Comparison of ENCODE assay signal across 8 cellular contexts in the genomic region with DNA sequence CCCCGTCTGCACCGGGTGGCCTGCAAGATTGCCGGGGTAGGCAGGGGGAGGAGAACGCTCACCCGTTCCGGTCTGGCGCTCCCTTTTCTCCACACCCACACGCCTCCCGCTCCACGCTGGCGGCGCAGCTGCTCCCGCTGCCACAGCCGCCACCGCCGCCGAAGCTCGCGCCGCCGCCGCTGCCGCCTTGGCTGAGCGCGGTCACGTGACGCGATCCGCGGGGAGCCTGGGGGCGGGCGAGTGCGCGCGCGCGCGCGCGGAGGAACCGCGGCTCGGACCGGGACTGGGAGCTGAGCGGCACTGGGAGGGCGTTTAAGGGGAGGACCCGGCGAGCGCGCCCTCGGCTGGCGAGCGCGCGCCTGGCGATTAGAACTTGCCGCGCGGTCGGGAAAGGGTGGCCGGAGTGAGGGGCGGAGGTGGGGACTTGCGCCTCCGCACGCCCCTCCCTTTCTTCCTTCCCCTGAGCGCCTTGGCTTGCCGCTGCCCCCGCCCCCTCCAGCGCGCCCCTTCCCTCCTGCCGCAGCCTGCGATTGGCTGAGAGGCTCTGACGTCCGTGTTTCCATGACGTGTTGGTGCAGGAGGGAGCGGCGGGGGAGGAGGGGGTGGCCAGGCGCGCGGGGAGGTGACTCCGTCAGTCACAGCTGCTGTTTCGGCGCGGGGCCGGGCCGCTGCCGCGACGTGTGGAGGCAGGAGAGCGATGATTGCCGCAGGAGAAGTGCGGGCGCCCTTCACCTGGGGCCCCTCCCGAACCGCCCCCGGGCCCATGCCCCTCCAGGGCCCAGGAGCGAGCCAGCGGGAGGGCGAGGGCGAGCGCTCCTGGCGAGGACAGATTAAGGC. TPM values are rescaled to one million over a fixed set of nuclear protein-coding genes. Genes with fewer than 3 reads are reported as not detected.
DNase-seq lines count a peak whose midpoint lies in the region; ATAC-seq and TF ChIP-seq lines count a peak whose summit lies in the region.

No MANE protein-coding gene starts in this region.

- H3K9me3 ChIP-seq in breast epithelium (no peaks in the 10 kb centered on the region), iPS-18c (ENCODE audit: control insufficient read depth, insufficient read depth, low read length) (peaks cover 2% of the 10 kb centered on the region), skeletal muscle tissue (ENCODE audit: control insufficient read depth in 3 of 3, low read length in 3 of 3) (no peaks in the 10 kb centered on the region)

- DNase-seq in AG04449 (ENCODE audit: low read depth, low spot score) = peak; percentile 95
- DNase-seq in NCI-H2196 (lab: John Stamatoyannopoulos, UW; ENCODE audit: unreplicated experiment) = peak; percentile 100
- DNase-seq in breast epithelium (ENCODE audit: low spot score in 2 of 2) = peak; percentile 98 to 99

- intact Hi-C loops in breast epithelium (cut with DNase I; ENCODE audit: low total_unique reads) = loop anchor here (5.0 kb wide), 1 partner anchor 1458 kb away; no protein-coding TSS in a partner anchor

- POLR2A ChIA-PET in AG04449 (lab: Yijun Ruan, JAX) = interaction anchor here (0.6 to 2.5 kb wide), 17 partner anchors 13 to 1231 kb away, joined by 3 to 17 read pairs (median 3); no protein-coding TSS in a partner anchor

- H3K27ac ChIP-seq in VCaP (peak overlapping the region; percentile 95), breast epithelium (peak overlapping the region; percentile 95 to 97), skeletal muscle tissue (ENCODE audit: low read depth, low read length) (peak overlapping the region; percentile 98)

- H3K27me3 ChIP-seq in breast epithelium (no peaks in the 10 kb centered on the region), skeletal muscle tissue (ENCODE audit: control insufficient read depth in 3 of 3, insufficient read depth in 3 of 3, low read length in 3 of 3) (no peaks in the 10 kb centered on the region)

- peak; percentile 92 for TF ChIP-seq POLR2A in breast epithelium (IDR thresholded peaks at IDR 0.05)

- CTCF ChIA-PET in AG04449 (lab: Yijun Ruan, JAX) = interaction anchor here (0.8 to 1.7 kb wide), 8 partner anchors 8 to 321 kb away, joined by 3 to 6 read pairs (median 3); no protein-coding TSS in a partner anchor

- peak; percentile 48 for ATAC-seq in GM18873 (IDR thresholded peaks at IDR 0.05; ENCODE audit: low FRiP score, unreplicated experiment)
- ATAC-seq in HG03135 (IDR thresholded peaks at IDR 0.05; ENCODE audit: unreplicated experiment) = peak; percentile 65

- H3K4me3 ChIP-seq in AG04449 (ENCODE audit: low read depth, low read length) (peak overlapping the region; percentile 85), breast epithelium (peak overlapping the region; percentile 82 to 91 (median 89)), iPS-18c (ENCODE audit: insufficient read depth, low read depth, low read length) (peak overlapping the region; percentile 90), skeletal muscle tissue (ENCODE audit: low read length in 3 of 3) (peak overlapping the region; percentile 82 to 93 (median 92))

- H3K4me1 ChIP-seq in breast epithelium (no peaks in the 10 kb centered on the region), skeletal muscle tissue (ENCODE audit: control insufficient read depth in 3 of 3, insufficient read depth in 3 of 3, low read length in 3 of 3) (peaks cover 7 to 20% (median 13%) of the 10 kb centered on the region in 3 donors)

- TF ChIP-seq CTCF in AG04449 (IDR thresholded peaks at IDR 0.05; ENCODE audit: insufficient read depth, low read length, missing control alignments) (peak; percentile 8), VCaP (conservative IDR thresholded peaks at IDR 0.05) (no peak), breast epithelium (IDR thresholded peaks at IDR 0.05) (no peak)

- peak overlapping the region; percentile 85 to 99 (median 94) for H3K9ac ChIP-seq in skeletal muscle tissue (ENCODE audit: low read depth in 1 of 3, low read length in 3 of 3)

- H3K36me3 ChIP-seq in breast epithelium = no peaks in the 10 kb centered on the region
- peaks cover 0 to 2% (median 0%) of the 10 kb centered on the region in 3 donors for H3K36me3 ChIP-seq in skeletal muscle tissue (ENCODE audit: control insufficient read depth in 3 of 3, insufficient read depth in 3 of 3, low read length in 3 of 3)

RNA-seq across cellular contexts. Expression of gene ATP2B1, which starts 0.7 kb away (rescaled TPM):
- total RNA-seq in breast epithelium (10 to 100 TPM; 40.3 to 76.8 (median 54.6) TPM), skeletal muscle tissue (127 TPM)

Comparison
In these comparisons a context has a peak if more than half of its experiments do, and no peak if none do; other contexts are left out.
1. Peak in every context shown above with its lines: DNase-seq, ATAC-seq, H3K4me3 ChIP-seq and H3K27ac ChIP-seq.